10 cellular contexts compared by ENCODE assay signal in the genomic region with DNA sequence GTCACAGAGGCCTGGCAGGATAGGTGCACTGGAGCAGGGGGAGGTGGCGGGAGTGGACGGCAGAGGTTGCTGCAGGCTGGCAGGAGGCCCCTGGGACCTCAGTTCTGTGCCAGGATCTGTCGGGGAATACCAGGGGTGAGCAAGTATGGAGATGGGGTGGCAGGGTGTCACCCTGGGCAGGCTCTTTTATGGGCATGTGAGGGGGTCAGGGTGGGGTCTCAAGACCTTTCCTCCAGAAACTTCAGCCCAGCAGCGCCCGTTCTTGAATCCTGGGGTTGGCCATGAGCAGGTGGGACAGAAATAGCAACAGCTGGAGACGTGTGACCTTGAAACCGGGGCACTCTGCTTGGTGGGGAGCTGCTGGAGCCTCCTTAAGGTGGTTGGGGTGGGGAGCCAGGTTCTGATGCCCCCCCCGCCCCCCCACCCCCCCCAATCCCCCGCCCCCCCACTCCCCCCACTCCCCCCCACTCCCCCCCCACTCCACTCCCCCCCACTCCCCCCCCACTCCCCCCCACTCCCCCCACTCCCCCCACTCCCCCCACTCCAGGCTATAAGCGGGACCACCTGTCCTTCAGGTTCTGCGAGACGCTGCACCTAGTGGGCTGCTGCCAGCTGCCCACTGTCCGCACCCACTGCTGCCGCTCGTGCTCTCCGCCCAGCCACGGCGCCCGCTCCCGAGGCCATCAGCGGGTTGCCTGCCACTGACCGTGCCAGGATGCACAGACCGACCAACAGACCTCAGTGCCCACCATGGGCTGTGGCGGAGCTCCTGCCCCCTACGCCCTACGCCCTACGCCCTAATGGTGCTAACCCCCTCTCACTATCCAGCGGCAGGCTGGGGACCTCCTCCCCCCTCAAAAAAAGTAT.
DNase-seq lines count a peak whose midpoint lies in the region; ATAC-seq and TF ChIP-seq lines count a peak whose summit lies in the region.
"Had no signal": no experiment of that assay in that cellular context is flagged by ENCODE, and none has a peak within 500 bp of the region (broad histone marks: within the 10 kb centered on the region; RNA-seq: fewer than 3 reads in every experiment).

No MANE protein-coding gene starts in this region.

- CTCF ChIA-PET in activated B cell treated with CpG ODN at 0.5 μM for 24 hours (lab: Charles Lee), result interaction anchor here (2.5 kb wide), 1 partner anchor 116 kb away, joined by 14 read pairs; no protein-coding TSS in a partner anchor

- intact Hi-C loops in activated B cell treated with CpG ODN at 0.5 μM for 24 hours (cut with micrococcal nuclease) (loop anchor here (5.0 to 10.0 kb wide), 3 partner anchors 75 to 445 kb away; partner anchors contain the start of gene IREB2), heart right ventricle (cut with DNase I) (loop anchor here in 1 of 10 donors (2.0 kb wide), 1 partner anchor 18 kb away; no protein-coding TSS in a partner anchor), psoas muscle (cut with DNase I) (no loop called here)

- no peaks in the 10 kb centered on the region for H3K27me3 ChIP-seq in heart right ventricle
- no peaks in the 10 kb centered on the region for H3K27me3 ChIP-seq in psoas muscle (ENCODE audit: insufficient read depth in 3 of 3, low read length in 2 of 3)

- H3K4me3 ChIP-seq in heart right ventricle (no peak overlapping the region), psoas muscle (no peak overlapping the region)

- WGBS in heart right ventricle, 2 donors, result 50 to 53% methylated on average over 22 to 26 of the region's 28 CpGs
- WGBS in psoas muscle, 3 donors, result 54 to 65% (median 58%) methylated on average over 17 to 26 of the region's 28 CpGs

- H3K4me1 Mint-ChIP-seq in activated B cell treated with CpG ODN at 0.5 μM for 24 hours, result peaks cover 48% of the 10 kb centered on the region

- H3K4me3 Mint-ChIP-seq in activated B cell treated with CpG ODN at 0.5 μM for 24 hours, result no peak overlapping the region

- no peaks in the 10 kb centered on the region for H3K27me3 Mint-ChIP-seq in activated B cell treated with CpG ODN at 0.5 μM for 24 hours

- H3K4me1 ChIP-seq in heart right ventricle, result peaks cover 28 to 76% (median 55%) of the 10 kb centered on the region in 9 donors
- H3K4me1 ChIP-seq in psoas muscle, result peaks cover 38% of the 10 kb centered on the region

- peak overlapping the region; percentile 66 for H3K27ac Mint-ChIP-seq in activated B cell treated with CpG ODN at 0.5 μM for 24 hours

- H3K9me3 ChIP-seq in heart right ventricle, result no peaks in the 10 kb centered on the region
- no peaks in the 10 kb centered on the region for H3K9me3 ChIP-seq in psoas muscle

- peaks cover 5% of the 10 kb centered on the region for H3K36me3 Mint-ChIP-seq in activated B cell treated with CpG ODN at 0.5 μM for 24 hours (ENCODE audit: low read depth)

- no peak for ATAC-seq in activated B cell treated with CpG ODN at 0.5 μM for 24 hours (ENCODE audit: low read depth)
- ATAC-seq in heart right ventricle, result peak in 6 of 8 donors; percentile 0 to 25 (median 12)
- ATAC-seq in psoas muscle, result peak in 3 of 4 donors; percentile 1 to 35 (median 25)
- ATAC-seq in GM21423 (IDR thresholded peaks at IDR 0.05; ENCODE audit: unreplicated experiment), result no peak

- no peak for TF ChIP-seq CTCF in activated B cell treated with CpG ODN at 0.5 μM for 24 hours (IDR thresholded peaks at IDR 0.05)
- TF ChIP-seq CTCF in heart right ventricle (IDR thresholded peaks at IDR 0.05), result no peak
- TF ChIP-seq CTCF in psoas muscle (IDR thresholded peaks at IDR 0.05), result no peak

- DNase-seq in A172 (ENCODE audit: low spot score), result peak; percentile 11
- no peak for DNase-seq in activated B cell treated with CpG ODN at 0.5 μM for 24 hours
- no peak for DNase-seq in heart right ventricle
- no peak for DNase-seq in psoas muscle
- DNase-seq in HCEC 1CT, result no peak
- no peak for DNase-seq in NCI-H1048 (lab: John Stamatoyannopoulos, UW)
- no peak for DNase-seq in midbrain (lab: John Stamatoyannopoulos, UW)
- DNase-seq: AML-193, NCI-H187 had no signal

- H3K36me3 ChIP-seq in heart right ventricle (peaks cover 0 to 27% (median 2%) of the 10 kb centered on the region in 9 donors), psoas muscle (ENCODE audit: insufficient read depth in 1 of 2, low read depth in 1 of 2) (peaks cover 0 to 5% of the 10 kb centered on the region in 2 donors)

- POLR2A ChIA-PET in activated B cell treated with CpG ODN at 0.5 μM for 24 hours (lab: Charles Lee), result no interaction called here

- no peaks in the 10 kb centered on the region for H3K9me3 Mint-ChIP-seq in activated B cell treated with CpG ODN at 0.5 μM for 24 hours

- H3K27ac ChIP-seq in heart right ventricle (peak overlapping the region; percentile 56 to 92 (median 84)), psoas muscle (peak overlapping the region; percentile 85)

Comparison
In these comparisons a context has a peak if more than half of its experiments do, and no peak if none do; other contexts are left out.
1. ATAC-seq: peak in heart right ventricle (6 of 8) and psoas muscle (3 of 4); none in activated B cell treated with CpG ODN at 0.5 μM for 24 hours (single experiment) and GM21423 (single experiment).